11 cellular contexts compared by ENCODE assay signal in the genomic region with DNA sequence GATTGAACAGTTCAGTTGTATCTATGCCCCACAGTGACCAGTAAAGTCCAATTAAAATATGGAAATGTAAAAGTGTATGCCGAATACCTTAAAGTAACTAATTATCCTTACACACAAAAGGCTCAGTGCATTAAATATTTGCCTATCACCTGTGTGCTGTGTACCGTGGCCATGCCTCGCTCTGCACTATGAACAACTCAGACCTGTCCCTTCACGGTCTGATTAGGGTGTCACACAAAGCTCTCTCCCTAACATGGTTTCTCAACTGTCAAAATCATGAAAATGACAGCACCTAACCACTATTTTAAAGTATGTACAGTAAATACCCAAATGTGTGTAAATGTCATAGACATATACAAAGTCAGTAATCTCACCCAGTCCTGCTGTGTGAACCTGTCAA. TPM values are rescaled to one million over a fixed set of nuclear protein-coding genes. Genes with fewer than 3 reads are reported as not detected.
DNase-seq lines count a peak whose midpoint lies in the region; ATAC-seq, FAIRE-seq and TF ChIP-seq lines count a peak whose summit lies in the region.
"Had no signal": no experiment of that assay in that cellular context is flagged by ENCODE, and none has a peak within 500 bp of the region (broad histone marks: within the 10 kb centered on the region; RNA-seq: fewer than 3 reads in every experiment).

No MANE protein-coding gene starts in this region.

- TF ChIP-seq CTCF in HepG2 (CRISPR knock-in tag; IDR thresholded peaks at IDR 0.05): no peak

- POLR2A ChIA-PET in CD4-positive, alpha-beta memory T cell (lab: Charles Lee; ENCODE audit: partially characterized antibody): interaction anchor here (1.0 to 6.1 kb wide), 6 partner anchors 14 to 45 kb away, joined by 3 to 55 read pairs (median 10); a partner anchor contains a TSS
- POLR2A ChIA-PET in T-cell (lab: Charles Lee): interaction anchor here in 1 of 2 donors (0.5 to 2.4 kb wide), 3 partner anchors 30 to 74 kb away, joined by 3 to 25 read pairs (median 4); a partner anchor contains a TSS
- POLR2A ChIA-PET in HepG2 (lab: Yijun Ruan, JAX): no interaction called here

- no peak for TF ChIP-seq POLR2A in HepG2 (IDR thresholded peaks at IDR 0.05; ENCODE audit: insufficient read depth in 1 of 2, low read depth in 2 of 2, low read length in 2 of 2)

- no peak overlapping the region for H2AFZ ChIP-seq in HepG2 (ENCODE audit: low read length)

- H3K4me2 ChIP-seq in HepG2 (ENCODE audit: low read depth, low read length): no peak overlapping the region

- no peak for TF ChIP-seq RAD21 in HepG2 (CRISPR knock-in tag; IDR thresholded peaks at IDR 0.05)

- H3K27me3 ChIP-seq in CD4-positive, alpha-beta memory T cell (ENCODE audit: insufficient read depth, low read length): no peaks in the 10 kb centered on the region
- no peaks in the 10 kb centered on the region for H3K27me3 ChIP-seq in HepG2 (ENCODE audit: control insufficient read depth in 1 of 2, insufficient read depth in 2 of 2, low read length in 2 of 2)

- no peaks in the 10 kb centered on the region for H3K27me3 Mint-ChIP-seq in CD4-positive, alpha-beta memory T cell
- no peaks in the 10 kb centered on the region for H3K27me3 Mint-ChIP-seq in T-cell

- peak overlapping the region in 6 of 8 donors; percentile 6 to 73 (median 44) for H3K4me3 Mint-ChIP-seq in CD4-positive, alpha-beta memory T cell
- H3K4me3 Mint-ChIP-seq in T-cell: peak overlapping the region in 2 of 3 donors; percentile 25 to 52

- TF ChIP-seq EP300 in HepG2 (IDR thresholded peaks at IDR 0.05; ENCODE audit: low read depth in 2 of 2, low read length in 2 of 2): no peak
- TF ChIP-seq EP300 in HepG2 (CRISPR knock-in tag; IDR thresholded peaks at IDR 0.05; ENCODE audit: borderline replicate concordance): no peak

- H3K9me3 Mint-ChIP-seq in CD4-positive, alpha-beta memory T cell: no peaks in the 10 kb centered on the region
- no peaks in the 10 kb centered on the region for H3K9me3 Mint-ChIP-seq in T-cell

- CTCF ChIA-PET in CD4-positive, alpha-beta memory T cell (lab: Charles Lee; ENCODE audit: partially characterized antibody): interaction anchor here (0.7 to 1.6 kb wide), 5 partner anchors 12 to 213 kb away, joined by 3 to 10 read pairs (median 3); a partner anchor contains a TSS
- CTCF ChIA-PET in T-cell (lab: Charles Lee): interaction anchor here (0.6 to 3.5 kb wide), 11 partner anchors 10 to 74 kb away, joined by 3 to 17 read pairs (median 4); a partner anchor contains a TSS
- CTCF ChIA-PET in HepG2 (lab: Yijun Ruan, JAX; ENCODE audit: low intra/inter-chr PET ratio, low total read pairs): no interaction called here

- ATAC-seq in T-cell (replicated peaks in 1 of 4) (peak in 1 of 4 experiments; percentile 8), HepG2 (peak; percentile 46)

- no TSS peak for BruUV-seq in HepG2 (replicated peaks; lab: Mats Ljungman, UMichigan)

- H3K27ac ChIP-seq in CD4-positive, alpha-beta memory T cell (ENCODE audit: low read depth, low read length): peak overlapping the region; percentile 30
- H3K27ac ChIP-seq in HepG2 (ENCODE audit: extremely low read length, insufficient read depth, low read length): no peak overlapping the region

- H3K4me1 ChIP-seq in CD4-positive, alpha-beta memory T cell (ENCODE audit: insufficient read depth, low read length): peaks cover 96% of the 10 kb centered on the region
- H3K4me1 ChIP-seq in HepG2 (ENCODE audit: insufficient read depth, low read length): peaks cover 6% of the 10 kb centered on the region

- no peak for DNase-seq in CD4-positive, alpha-beta memory T cell
- DNase-seq in GM19239 (ENCODE audit: insufficient read length, low spot score) (no peak), T-cell (no peak), HepG2 (ENCODE audit: low spot score) (no peak), HUDEP-2 (lab: John Stamatoyannopoulos, UW; ENCODE audit: unreplicated experiment in 76 of 76) (no peak), cortex of kidney (lab: John Stamatoyannopoulos, UW) (no peak)
- no peak for DNase-seq in NK-92 treated with Interleukin-12 subunit alpha and Interleukin-12 subunit beta, amount 100 ng/mL, for 24 hours (lab: John Stamatoyannopoulos, UW)
- DNase-seq in stimulated activated CD4-positive, alpha-beta T cell treated with anti-CD3 and anti-CD28 coated beads, Interleukin-2, amount 100 ng/mL, for 24 hours: no peak
- DNase-seq: activated CD4-positive, CD25-positive, alpha-beta regulatory T cell; nucleus accumbens had no signal

- no peaks in the 10 kb centered on the region for H3K9me3 ChIP-seq in CD4-positive, alpha-beta memory T cell (ENCODE audit: control insufficient read depth in 1 of 2, low read length in 2 of 2)
- H3K9me3 ChIP-seq in HepG2 (ENCODE audit: low read length): no peaks in the 10 kb centered on the region

- intact Hi-C loops in CD4-positive, alpha-beta memory T cell (cut with micrococcal nuclease): loop anchor here (1.0 to 2.0 kb wide), 3 partner anchors 13 to 43 kb away; a partner anchor contains a TSS
- intact Hi-C loops in HepG2 (cut with micrococcal nuclease; ENCODE audit: unreplicated experiment): no loop called here

- H3K4me3 ChIP-seq in CD4-positive, alpha-beta memory T cell (ENCODE audit: low read length in 2 of 2): no peak overlapping the region
- H3K4me3 ChIP-seq in HepG2 (replicated peaks in 1 of 3; ENCODE audit: insufficient read depth in 1 of 3, low read depth in 2 of 3, low read length in 3 of 3): no peak overlapping the region

- peaks cover 56 to 85% of the 10 kb centered on the region in 2 donors for H3K36me3 Mint-ChIP-seq in CD4-positive, alpha-beta memory T cell
- H3K36me3 Mint-ChIP-seq in T-cell: peaks cover 64% of the 10 kb centered on the region

- peak; percentile 73 for FAIRE-seq in GM19239 (lab: Jason Lieb, UNC)
- FAIRE-seq in HepG2 (lab: Jason Lieb, UNC): no peak
- FAIRE-seq: frontal cortex had no signal

- in situ Hi-C loops in HepG2 (cut with HindIII; ENCODE audit: extremely low pct_ligation_motif_present, low pct_unique_long_range_greater_than_20kb): no loop called here

- 92% methylated on average over 4 of the region's 4 CpGs for WGBS in HepG2 (ENCODE audit: low lambda C conversion rate)

- peaks cover 8 to 94% (median 70%) of the 10 kb centered on the region in 4 donors for H3K4me1 Mint-ChIP-seq in CD4-positive, alpha-beta memory T cell
- peaks cover 68 to 92% (median 91%) of the 10 kb centered on the region in 3 donors for H3K4me1 Mint-ChIP-seq in T-cell

- H3K36me3 ChIP-seq in CD4-positive, alpha-beta memory T cell (ENCODE audit: insufficient read depth, low read length): peaks cover 35% of the 10 kb centered on the region
- peaks cover 2 to 39% of the 10 kb centered on the region in 2 experiments; a peak in 4 of 5 replicates for H3K36me3 ChIP-seq in HepG2 (replicated peaks in 1 of 2; ENCODE audit: control insufficient read depth in 1 of 2, insufficient read depth in 2 of 2, low read length in 2 of 2)

- H4K20me1 ChIP-seq in HepG2 (ENCODE audit: insufficient read depth, low read length): no peaks in the 10 kb centered on the region

- H3K27ac Mint-ChIP-seq in CD4-positive, alpha-beta memory T cell: peak overlapping the region in 6 of 7 donors; percentile 58 to 97 (median 88)
- peak overlapping the region; percentile 85 to 87 for H3K27ac Mint-ChIP-seq in T-cell

- H3K9ac ChIP-seq in HepG2 (ENCODE audit: insufficient read depth, low read depth, low read length): no peak overlapping the region

- H3K79me2 ChIP-seq in HepG2 (ENCODE audit: insufficient read depth, low read length): no peaks in the 10 kb centered on the region

TF ChIP-seq in HepG2, 621 proteins besides CTCF, POLR2A, EP300 and RAD21:
- TF ChIP-seq TBL1XR1 (IDR thresholded peaks at IDR 0.05; ENCODE audit: borderline replicate concordance, low read length, partially characterized antibody) (no peak), FOXK1 (CRISPR knock-in tag; IDR thresholded peaks at IDR 0.05; ENCODE audit: borderline replicate concordance, low read depth) (no peak), ZNF616 (CRISPR knock-in tag; IDR thresholded peaks at IDR 0.05; ENCODE audit: low read depth) (no peak), RBM22 (optimal IDR thresholded peaks at IDR 0.05; ENCODE audit: low read length) (peak; percentile 49), HHEX (CRISPR knock-in tag; IDR thresholded peaks at IDR 0.05) (no peak), ZNF703 (CRISPR knock-in tag; IDR thresholded peaks at IDR 0.05; ENCODE audit: borderline replicate concordance) (no peak), SP1 (IDR thresholded peaks at IDR 0.05) (no peak), SP1 (CRISPR knock-in tag; IDR thresholded peaks at IDR 0.05) (no peak)

RNA-seq across cellular contexts. Expression of a gene that starts 43.1 kb away (rescaled TPM):
- total RNA-seq in CD4-positive, alpha-beta memory T cell: 100 to 1,000 TPM; 118 to 119 TPM
- 100 to 1,000 TPM; 139 to 168 TPM for polyA plus RNA-seq in CD4-positive, alpha-beta memory T cell
- 100 to 1,000 TPM; 101 to 120 (median 117) TPM for total RNA-seq in T-cell
- 24.3 and 30.2 TPM in 2 replicates for total RNA-seq in HepG2 (2016; rRNA removed; fragmentation: Illumina TruSeq; extraction: Trizol)
- 5.3 and 5.9 TPM in 2 replicates for total RNA-seq in HepG2 (2016; cell fraction: cytosol; rRNA removed; fragmentation: Illumina TruSeq; extraction: Trizol; ENCODE audit: low read depth)
- 24.1 and 28.2 TPM in 2 replicates for total RNA-seq in HepG2 (2016; cell fraction: insoluble cytoplasmic fraction; rRNA removed; fragmentation: Illumina TruSeq; extraction: Trizol)
- total RNA-seq in HepG2 (2016; cell fraction: membrane; rRNA removed; fragmentation: Illumina TruSeq; extraction: Trizol): 10.8 and 11.7 TPM in 2 replicates
- total RNA-seq in HepG2 (2016; cell fraction: nucleus; rRNA removed; fragmentation: Illumina TruSeq; extraction: Trizol): 13.0 and 16.0 TPM in 2 replicates
- polyA plus RNA-seq in HepG2 (2011; rRNA removed): 16.3 and 18.6 TPM in 2 replicates
- polyA plus RNA-seq in HepG2 (2011; cell fraction: cytosol; rRNA removed): 8.2 and 13.1 TPM in 2 replicates
- polyA plus RNA-seq in HepG2 (2011; cell fraction: nucleus; rRNA removed): 9.5 and 12.7 TPM in 2 replicates
- 44.1 and 47.2 TPM in 2 replicates for polyA plus RNA-seq in HepG2 (2012)
- 3.7 and 4.1 TPM in 2 replicates for polyA plus RNA-seq in HepG2 (2016; cell fraction: cytosol; fragmentation: Illumina TruSeq; extraction: Trizol; ENCODE audit: low read depth)
- polyA plus RNA-seq in HepG2 (2016; cell fraction: insoluble cytoplasmic fraction; fragmentation: Illumina TruSeq; extraction: Trizol; ENCODE audit: low read depth): 20.8 and 22.2 TPM in 2 replicates
- polyA plus RNA-seq in HepG2 (2016; cell fraction: membrane; fragmentation: Illumina TruSeq; extraction: Trizol; ENCODE audit: low read depth): 5.4 and 6.7 TPM in 2 replicates
- polyA plus RNA-seq in HepG2 (2016; cell fraction: nucleus; fragmentation: Illumina TruSeq; extraction: Trizol; ENCODE audit: insufficient read depth, low read depth): 17.1 and 19.2 TPM in 2 replicates
- polyA minus RNA-seq in HepG2 (2011; rRNA and poly(A)+ RNA removed; ENCODE audit: low replicate concordance): 6.8 and 7.3 TPM in 2 replicates
- 15.5 and 20.7 TPM in 2 replicates for polyA minus RNA-seq in HepG2 (2011; cell fraction: cytosol; rRNA and poly(A)+ RNA removed)
- 32.6 and 33.4 TPM in 2 replicates for polyA minus RNA-seq in HepG2 (2011; cell fraction: nucleus; rRNA and poly(A)+ RNA removed)
